Comparison of ENCODE assay signal across 1 cellular context in genomic region chr12:107352347-107353081, GRCh38.
TF ChIP-seq lines count a peak whose summit lies in the region.

No MANE protein-coding gene starts in this region.

TF ChIP-seq in HepG2, 621 proteins besides CTCF, POLR2A, EP300 and RAD21 (continued from another document and continues in another):
- 0 out of 2 replicates have a peak, but pooled peaks have one; percentile 47 for TF ChIP-seq SIX4 (CRISPR knock-in tag; IDR thresholded peaks at IDR 0.05)
- no peak for TF ChIP-seq ZFP37 (CRISPR knock-in tag; IDR thresholded peaks at IDR 0.05; ENCODE audit: borderline replicate concordance)
- TF ChIP-seq MAFK (conservative IDR thresholded peaks at IDR 0.05 in 1 of 2, IDR thresholded peaks at IDR 0.05 in 1 of 2; ENCODE audit: low read length in 2 of 2): no peak
- TF ChIP-seq NPAS2 (CRISPR knock-in tag; IDR thresholded peaks at IDR 0.05; ENCODE audit: borderline replicate concordance): no peak
- no peak for TF ChIP-seq RAD51 (IDR thresholded peaks at IDR 0.05; ENCODE audit: borderline replicate concordance)
- TF ChIP-seq DR1 (CRISPR knock-in tag; IDR thresholded peaks at IDR 0.05): no peak
- peak; percentile 82; the same call in 1 of the 2 replicates for TF ChIP-seq THRA (CRISPR knock-in tag; IDR thresholded peaks at IDR 0.05; ENCODE audit: borderline replicate concordance)
- TF ChIP-seq ZNF749 (CRISPR knock-in tag; IDR thresholded peaks at IDR 0.05; ENCODE audit: borderline replicate concordance): no peak
- TF ChIP-seq, protein P1, sequence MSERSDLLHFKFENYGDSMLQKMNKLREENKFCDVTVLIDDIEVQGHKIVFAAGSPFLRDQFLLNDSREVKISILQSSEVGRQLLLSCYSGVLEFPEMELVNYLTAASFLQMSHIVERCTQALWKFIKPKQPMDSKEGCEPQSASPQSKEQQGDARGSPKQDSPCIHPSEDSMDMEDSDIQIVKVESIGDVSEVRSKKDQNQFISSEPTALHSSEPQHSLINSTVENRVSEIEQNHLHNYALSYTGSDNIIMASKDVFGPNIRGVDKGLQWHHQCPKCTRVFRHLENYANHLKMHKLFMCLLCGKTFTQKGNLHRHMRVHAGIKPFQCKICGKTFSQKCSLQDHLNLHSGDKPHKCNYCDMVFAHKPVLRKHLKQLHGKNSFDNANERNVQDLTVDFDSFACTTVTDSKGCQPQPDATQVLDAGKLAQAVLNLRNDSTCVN (CRISPR knock-in tag; IDR thresholded peaks at IDR 0.05; ENCODE audit: borderline replicate concordance): peak; percentile 31; the same call in 1 of the 2 replicates
- TF ChIP-seq, protein P2, sequence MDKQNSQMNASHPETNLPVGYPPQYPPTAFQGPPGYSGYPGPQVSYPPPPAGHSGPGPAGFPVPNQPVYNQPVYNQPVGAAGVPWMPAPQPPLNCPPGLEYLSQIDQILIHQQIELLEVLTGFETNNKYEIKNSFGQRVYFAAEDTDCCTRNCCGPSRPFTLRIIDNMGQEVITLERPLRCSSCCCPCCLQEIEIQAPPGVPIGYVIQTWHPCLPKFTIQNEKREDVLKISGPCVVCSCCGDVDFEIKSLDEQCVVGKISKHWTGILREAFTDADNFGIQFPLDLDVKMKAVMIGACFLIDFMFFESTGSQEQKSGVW (CRISPR knock-in tag; IDR thresholded peaks at IDR 0.05; ENCODE audit: borderline replicate concordance): no peak
- TF ChIP-seq SP140L (CRISPR knock-in tag; IDR thresholded peaks at IDR 0.05; ENCODE audit: borderline replicate concordance): no peak
- TF ChIP-seq ZNF567 (CRISPR knock-in tag; IDR thresholded peaks at IDR 0.05; ENCODE audit: borderline replicate concordance): no peak
- no peak for TF ChIP-seq ZNF446 (CRISPR knock-in tag; IDR thresholded peaks at IDR 0.05)
- no peak for TF ChIP-seq ATM (IDR thresholded peaks at IDR 0.05; ENCODE audit: borderline replicate concordance)
- TF ChIP-seq RFXAP (CRISPR knock-in tag; IDR thresholded peaks at IDR 0.05; ENCODE audit: borderline replicate concordance): no peak
- TF ChIP-seq NFE2L1 (CRISPR knock-in tag; IDR thresholded peaks at IDR 0.05; ENCODE audit: borderline replicate concordance): no peak
- no peak for TF ChIP-seq ZMYM4 (CRISPR knock-in tag; IDR thresholded peaks at IDR 0.05)
- TF ChIP-seq, protein P3, sequence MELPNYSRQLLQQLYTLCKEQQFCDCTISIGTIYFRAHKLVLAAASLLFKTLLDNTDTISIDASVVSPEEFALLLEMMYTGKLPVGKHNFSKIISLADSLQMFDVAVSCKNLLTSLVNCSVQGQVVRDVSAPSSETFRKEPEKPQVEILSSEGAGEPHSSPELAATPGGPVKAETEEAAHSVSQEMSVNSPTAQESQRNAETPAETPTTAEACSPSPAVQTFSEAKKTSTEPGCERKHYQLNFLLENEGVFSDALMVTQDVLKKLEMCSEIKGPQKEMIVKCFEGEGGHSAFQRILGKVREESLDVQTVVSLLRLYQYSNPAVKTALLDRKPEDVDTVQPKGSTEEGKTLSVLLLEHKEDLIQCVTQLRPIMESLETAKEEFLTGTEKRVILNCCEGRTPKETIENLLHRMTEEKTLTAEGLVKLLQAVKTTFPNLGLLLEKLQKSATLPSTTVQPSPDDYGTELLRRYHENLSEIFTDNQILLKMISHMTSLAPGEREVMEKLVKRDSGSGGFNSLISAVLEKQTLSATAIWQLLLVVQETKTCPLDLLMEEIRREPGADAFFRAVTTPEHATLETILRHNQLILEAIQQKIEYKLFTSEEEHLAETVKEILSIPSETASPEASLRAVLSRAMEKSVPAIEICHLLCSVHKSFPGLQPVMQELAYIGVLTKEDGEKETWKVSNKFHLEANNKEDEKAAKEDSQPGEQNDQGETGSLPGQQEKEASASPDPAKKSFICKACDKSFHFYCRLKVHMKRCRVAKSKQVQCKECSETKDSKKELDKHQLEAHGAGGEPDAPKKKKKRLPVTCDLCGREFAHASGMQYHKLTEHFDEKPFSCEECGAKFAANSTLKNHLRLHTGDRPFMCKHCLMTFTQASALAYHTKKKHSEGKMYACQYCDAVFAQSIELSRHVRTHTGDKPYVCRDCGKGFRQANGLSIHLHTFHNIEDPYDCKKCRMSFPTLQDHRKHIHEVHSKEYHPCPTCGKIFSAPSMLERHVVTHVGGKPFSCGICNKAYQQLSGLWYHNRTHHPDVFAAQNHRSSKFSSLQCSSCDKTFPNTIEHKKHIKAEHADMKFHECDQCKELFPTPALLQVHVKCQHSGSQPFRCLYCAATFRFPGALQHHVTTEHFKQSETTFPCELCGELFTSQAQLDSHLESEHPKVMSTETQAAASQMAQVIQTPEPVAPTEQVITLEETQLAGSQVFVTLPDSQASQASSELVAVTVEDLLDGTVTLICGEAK (IDR thresholded peaks at IDR 0.05): no peak
- TF ChIP-seq, protein P3 (CRISPR knock-in tag; IDR thresholded peaks at IDR 0.05): peak; percentile 47; the same call in 1 of the 2 replicates
- TF ChIP-seq, protein P4, sequence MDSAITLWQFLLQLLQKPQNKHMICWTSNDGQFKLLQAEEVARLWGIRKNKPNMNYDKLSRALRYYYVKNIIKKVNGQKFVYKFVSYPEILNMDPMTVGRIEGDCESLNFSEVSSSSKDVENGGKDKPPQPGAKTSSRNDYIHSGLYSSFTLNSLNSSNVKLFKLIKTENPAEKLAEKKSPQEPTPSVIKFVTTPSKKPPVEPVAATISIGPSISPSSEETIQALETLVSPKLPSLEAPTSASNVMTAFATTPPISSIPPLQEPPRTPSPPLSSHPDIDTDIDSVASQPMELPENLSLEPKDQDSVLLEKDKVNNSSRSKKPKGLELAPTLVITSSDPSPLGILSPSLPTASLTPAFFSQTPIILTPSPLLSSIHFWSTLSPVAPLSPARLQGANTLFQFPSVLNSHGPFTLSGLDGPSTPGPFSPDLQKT (CRISPR knock-in tag; IDR thresholded peaks at IDR 0.05; ENCODE audit: borderline replicate concordance): no peak
- TF ChIP-seq KMT2B (CRISPR knock-in tag; IDR thresholded peaks at IDR 0.05): no peak
- TF ChIP-seq ZBTB21 (CRISPR knock-in tag; IDR thresholded peaks at IDR 0.05): no peak
- no peak for TF ChIP-seq LBX2 (CRISPR knock-in tag; IDR thresholded peaks at IDR 0.05; ENCODE audit: borderline replicate concordance)
- TF ChIP-seq ZFYVE20 (CRISPR knock-in tag; IDR thresholded peaks at IDR 0.05; ENCODE audit: borderline replicate concordance, low read depth): no peak
- TF ChIP-seq SIN3A (IDR thresholded peaks at IDR 0.05; ENCODE audit: borderline replicate concordance, low read depth, low read length): 0 out of 2 replicates have a peak, but pooled peaks have one; percentile 48
- TF ChIP-seq EEA1 (CRISPR knock-in tag; IDR thresholded peaks at IDR 0.05; ENCODE audit: borderline replicate concordance): no peak
- TF ChIP-seq KAT8 (CRISPR knock-in tag; IDR thresholded peaks at IDR 0.05): peak; percentile 72; the same call in 1 of the 2 replicates
- TF ChIP-seq TCF7 (IDR thresholded peaks at IDR 0.05; ENCODE audit: low read depth): peak; percentile 96
- no peak; the same call in 1 of the 2 replicates for TF ChIP-seq MIER2 (CRISPR knock-in tag; IDR thresholded peaks at IDR 0.05)
- TF ChIP-seq ZNF460 (CRISPR knock-in tag; IDR thresholded peaks at IDR 0.05; ENCODE audit: borderline replicate concordance): peak; percentile 26; the same call in 1 of the 2 replicates
- peak; percentile 50; the same call in 1 of the 2 replicates for TF ChIP-seq NR2C2 (CRISPR knock-in tag; IDR thresholded peaks at IDR 0.05; ENCODE audit: borderline replicate concordance)
- peak; percentile 79 for TF ChIP-seq ZNF12 (CRISPR knock-in tag; IDR thresholded peaks at IDR 0.05)
- TF ChIP-seq, protein P5, sequence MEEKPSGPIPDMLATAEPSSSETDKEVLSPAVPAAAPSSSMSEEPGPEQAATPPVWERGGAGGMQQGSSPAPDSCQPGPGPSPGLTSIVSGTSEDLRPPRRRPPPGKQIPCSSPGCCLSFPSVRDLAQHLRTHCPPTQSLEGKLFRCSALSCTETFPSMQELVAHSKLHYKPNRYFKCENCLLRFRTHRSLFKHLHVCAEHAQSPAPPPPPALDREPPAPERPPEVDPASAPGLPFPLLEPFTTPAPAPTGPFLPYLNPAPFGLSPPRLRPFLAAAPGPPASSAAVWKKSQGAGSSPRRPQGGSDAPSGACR (CRISPR knock-in tag; IDR thresholded peaks at IDR 0.05): peak; percentile 31; the same call in 1 of the 2 replicates
- TF ChIP-seq CC2D1A (CRISPR knock-in tag; IDR thresholded peaks at IDR 0.05): no peak
- TF ChIP-seq, protein P6, sequence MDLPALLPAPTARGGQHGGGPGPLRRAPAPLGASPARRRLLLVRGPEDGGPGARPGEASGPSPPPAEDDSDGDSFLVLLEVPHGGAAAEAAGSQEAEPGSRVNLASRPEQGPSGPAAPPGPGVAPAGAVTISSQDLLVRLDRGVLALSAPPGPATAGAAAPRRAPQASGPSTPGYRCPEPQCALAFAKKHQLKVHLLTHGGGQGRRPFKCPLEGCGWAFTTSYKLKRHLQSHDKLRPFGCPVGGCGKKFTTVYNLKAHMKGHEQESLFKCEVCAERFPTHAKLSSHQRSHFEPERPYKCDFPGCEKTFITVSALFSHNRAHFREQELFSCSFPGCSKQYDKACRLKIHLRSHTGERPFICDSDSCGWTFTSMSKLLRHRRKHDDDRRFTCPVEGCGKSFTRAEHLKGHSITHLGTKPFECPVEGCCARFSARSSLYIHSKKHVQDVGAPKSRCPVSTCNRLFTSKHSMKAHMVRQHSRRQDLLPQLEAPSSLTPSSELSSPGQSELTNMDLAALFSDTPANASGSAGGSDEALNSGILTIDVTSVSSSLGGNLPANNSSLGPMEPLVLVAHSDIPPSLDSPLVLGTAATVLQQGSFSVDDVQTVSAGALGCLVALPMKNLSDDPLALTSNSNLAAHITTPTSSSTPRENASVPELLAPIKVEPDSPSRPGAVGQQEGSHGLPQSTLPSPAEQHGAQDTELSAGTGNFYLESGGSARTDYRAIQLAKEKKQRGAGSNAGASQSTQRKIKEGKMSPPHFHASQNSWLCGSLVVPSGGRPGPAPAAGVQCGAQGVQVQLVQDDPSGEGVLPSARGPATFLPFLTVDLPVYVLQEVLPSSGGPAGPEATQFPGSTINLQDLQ (CRISPR knock-in tag; IDR thresholded peaks at IDR 0.05): peak; percentile 76; the same call in 1 of the 2 replicates
- TF ChIP-seq MATR3 (CRISPR knock-in tag; IDR thresholded peaks at IDR 0.05): no peak
- TF ChIP-seq, protein P7, sequence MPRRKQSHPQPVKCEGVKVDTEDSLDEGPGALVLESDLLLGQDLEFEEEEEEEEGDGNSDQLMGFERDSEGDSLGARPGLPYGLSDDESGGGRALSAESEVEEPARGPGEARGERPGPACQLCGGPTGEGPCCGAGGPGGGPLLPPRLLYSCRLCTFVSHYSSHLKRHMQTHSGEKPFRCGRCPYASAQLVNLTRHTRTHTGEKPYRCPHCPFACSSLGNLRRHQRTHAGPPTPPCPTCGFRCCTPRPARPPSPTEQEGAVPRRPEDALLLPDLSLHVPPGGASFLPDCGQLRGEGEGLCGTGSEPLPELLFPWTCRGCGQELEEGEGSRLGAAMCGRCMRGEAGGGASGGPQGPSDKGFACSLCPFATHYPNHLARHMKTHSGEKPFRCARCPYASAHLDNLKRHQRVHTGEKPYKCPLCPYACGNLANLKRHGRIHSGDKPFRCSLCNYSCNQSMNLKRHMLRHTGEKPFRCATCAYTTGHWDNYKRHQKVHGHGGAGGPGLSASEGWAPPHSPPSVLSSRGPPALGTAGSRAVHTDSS (CRISPR knock-in tag; conservative IDR thresholded peaks at IDR 0.05): no peak
- no peak; the same call in 1 of the 2 replicates for TF ChIP-seq CSRNP1 (CRISPR knock-in tag; IDR thresholded peaks at IDR 0.05)
- TF ChIP-seq NBN (conservative IDR thresholded peaks at IDR 0.05): no peak
- 0 out of 2 replicates have a peak, but pooled peaks have one; percentile 60 for TF ChIP-seq TCF7L2 (IDR thresholded peaks at IDR 0.05; ENCODE audit: low read depth, low read length)
